8 cellular contexts compared by ENCODE assay signal in genomic region chr1:15524283-15525042, GRCh38. TPM values are rescaled to one million over a fixed set of nuclear protein-coding genes. Genes with fewer than 3 reads are reported as not detected.
DNase-seq lines count a peak whose midpoint lies in the region; ATAC-seq and TF ChIP-seq lines count a peak whose summit lies in the region.

No MANE protein-coding gene starts in this region.

- H3K27ac ChIP-seq in caudate nucleus (ENCODE audit: low read depth, low read length) (peak overlapping the region; percentile 100), spleen (peak overlapping the region; percentile 90 to 99 (median 96))

- no peak for TF ChIP-seq POLR2A in spleen (IDR thresholded peaks at IDR 0.05)

- intact Hi-C loops in spleen (cut with DNase I; ENCODE audit: low total_unique reads): loop anchor here (10.0 kb wide), 1 partner anchor 90 kb away; the partner anchor contains the start of gene DDI2

- peaks cover 19 to 63% (median 44%) of the 10 kb centered on the region in 6 donors for H3K4me1 ChIP-seq in spleen

- peak; percentile 68 for DNase-seq in AG04449 (ENCODE audit: low read depth, low spot score)
- peak; percentile 87 for DNase-seq in NCI-H226
- peak; percentile 99 to 100 (median 100) for DNase-seq in activated CD4-positive, CD25-positive, alpha-beta regulatory T cell (lab: John Stamatoyannopoulos, UW)
- peak; percentile 96 to 100 (median 100) for DNase-seq in caudate nucleus (lab: John Stamatoyannopoulos, UW)
- DNase-seq in inferior parietal cortex (ENCODE audit: extremely low spot score): peak; percentile 85
- DNase-seq in spleen: peak; percentile 100

- ATAC-seq in GM18909 (IDR thresholded peaks at IDR 0.05; ENCODE audit: poor library complexity, unreplicated experiment) (peak; percentile 52), HG03196 (IDR thresholded peaks at IDR 0.05; ENCODE audit: unreplicated experiment) (peak; percentile 42)

- no peaks in the 10 kb centered on the region for H3K9me3 ChIP-seq in spleen

- H3K36me3 ChIP-seq in spleen: peaks cover 0 to 5% (median 0%) of the 10 kb centered on the region in 6 donors

- CTCF ChIA-PET in AG04449 (lab: Yijun Ruan, JAX): interaction anchor here (1.1 kb wide), 1 partner anchor 25 kb away, joined by 3 read pairs; no protein-coding TSS in a partner anchor

- POLR2A ChIA-PET in AG04449 (lab: Yijun Ruan, JAX): no interaction called here

- WGBS in spleen, 5 donors: 0 to 3% (median 2%) methylated on average over 18 to 86 of the region's 87 CpGs

- TF ChIP-seq CTCF in AG04449 (IDR thresholded peaks at IDR 0.05; ENCODE audit: insufficient read depth, low read length, missing control alignments): no peak
- TF ChIP-seq CTCF in spleen (IDR thresholded peaks at IDR 0.05 in 8 of 11, conservative IDR thresholded peaks at IDR 0.05 in 3 of 11): peak in 1 of 11 experiments; percentile 35

- H3K27me3 ChIP-seq in spleen (replicated peaks in 1 of 7): no peaks in the 10 kb centered on the region

- H3K4me3 ChIP-seq in AG04449 (ENCODE audit: low read depth, low read length) (peak overlapping the region; percentile 84), spleen (peak overlapping the region; percentile 62 to 90 (median 72))

RNA-seq across cellular contexts. Expression of gene CASP9, which starts 0.4 kb away (rescaled TPM):
- total RNA-seq in spleen: 10 to 100 TPM; 10.9 to 17.7 (median 13.7) TPM
- 10 to 100 TPM; 10.3 to 11.0 (median 10.6) TPM for polyA plus RNA-seq in spleen

RNA-seq across cellular contexts. Expression of gene DNAJC16, which starts 2.2 kb away (rescaled TPM):
- 10 to 100 TPM; 17.0 to 23.0 (median 21.0) TPM for total RNA-seq in spleen
- 1 to 10 TPM; 3.7 to 7.4 (median 5.2) TPM for polyA plus RNA-seq in spleen

RNA-seq across cellular contexts. Expression of gene CELA2B, which starts 48.6 kb away (rescaled TPM):
- not detected for total RNA-seq in spleen
- under 1 TPM in 1 of 3 donors, not detected in 2; 0.14 TPM for polyA plus RNA-seq in spleen

Comparison
In these comparisons a context has a peak if more than half of its experiments do, and no peak if none do; other contexts are left out.
1. Peak in every context shown above with its lines: DNase-seq, ATAC-seq, H3K4me3 ChIP-seq and H3K27ac ChIP-seq.